17 cellular contexts compared by ENCODE assay signal in the genomic region with DNA sequence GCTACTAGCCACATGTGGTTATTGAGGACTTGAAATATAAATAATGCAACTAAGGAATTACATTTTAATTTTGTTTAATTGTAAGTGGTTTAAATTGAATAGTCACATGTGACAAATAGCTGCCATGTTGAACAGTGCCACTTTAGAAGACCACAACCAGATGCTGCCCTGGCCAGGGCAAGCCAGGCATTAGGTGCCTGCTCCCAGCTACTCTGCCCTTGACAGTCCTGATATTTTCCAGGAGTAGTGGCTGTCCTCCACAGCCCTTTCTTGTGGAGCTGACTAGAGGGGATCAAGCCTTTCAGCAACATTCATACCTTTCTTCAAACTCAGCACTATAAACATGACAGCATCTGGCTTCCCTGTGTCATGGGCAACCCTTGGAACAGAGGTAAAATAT. TPM values are rescaled to one million over a fixed set of nuclear protein-coding genes. Genes with fewer than 3 reads are reported as not detected.
DNase-seq lines count a peak whose midpoint lies in the region; ATAC-seq and TF ChIP-seq lines count a peak whose summit lies in the region.
"Had no signal": no experiment of that assay in that cellular context is flagged by ENCODE, and none has a peak within 500 bp of the region (broad histone marks: within the 10 kb centered on the region; RNA-seq: fewer than 3 reads in every experiment).

No MANE protein-coding gene starts in this region.

- TF ChIP-seq CTCF in SK-N-SH (IDR thresholded peaks at IDR 0.05) (no peak), stomach (IDR thresholded peaks at IDR 0.05) (no peak), tibial nerve (IDR thresholded peaks at IDR 0.05) (no peak)

- TF ChIP-seq POLR2A in stomach (IDR thresholded peaks at IDR 0.05) (no peak), tibial nerve (IDR thresholded peaks at IDR 0.05) (no peak)

- H3K9me3 ChIP-seq in SK-N-SH (no peaks in the 10 kb centered on the region), stomach (no peaks in the 10 kb centered on the region), tibial nerve (no peaks in the 10 kb centered on the region)

- H3K4me3 ChIP-seq in SK-N-SH (ENCODE audit: low read depth in 2 of 2, low read length in 1 of 2) (no peak overlapping the region), stomach (no peak overlapping the region), tibial nerve (no peak overlapping the region)
- H3K4me3 ChIP-seq: A549, BLaER1, GM12878 had no signal

- peak in 1 of 2 experiments; percentile 94; a peak in 2 of 4 replicates for TF ChIP-seq EP300 in SK-N-SH (IDR thresholded peaks at IDR 0.05; ENCODE audit: borderline replicate concordance in 1 of 2, low read depth in 1 of 2, low read length in 1 of 2)
- TF ChIP-seq EP300 in stomach (IDR thresholded peaks at IDR 0.05), result no peak
- TF ChIP-seq EP300 in tibial nerve (IDR thresholded peaks at IDR 0.05), result no peak

- peak; percentile 14 for TF ChIP-seq RAD21 in SK-N-SH (IDR thresholded peaks at IDR 0.05; ENCODE audit: low read length)

- H3K27me3 ChIP-seq in SK-N-SH (ENCODE audit: insufficient read depth) (no peaks in the 10 kb centered on the region), stomach (no peaks in the 10 kb centered on the region), tibial nerve (no peaks in the 10 kb centered on the region)
- H3K27me3 ChIP-seq: BLaER1 had no signal

- no peak overlapping the region for H2AFZ ChIP-seq in SK-N-SH (ENCODE audit: low read depth)

- H3K9me2 ChIP-seq in SK-N-SH, result no peaks in the 10 kb centered on the region

- no peak for ATAC-seq in GM18502 (IDR thresholded peaks at IDR 0.05; ENCODE audit: poor library complexity, unreplicated experiment)
- ATAC-seq: A549; CD8-positive, alpha-beta T cell; GM12878; HepG2 had no signal

- H3F3A ChIP-seq in SK-N-SH (replicated peaks; ENCODE audit: insufficient read depth), result no peaks in the 10 kb centered on the region

- no peaks in the 10 kb centered on the region for H4K20me1 ChIP-seq in SK-N-SH (ENCODE audit: insufficient read depth)
- H4K20me1 ChIP-seq: BLaER1 had no signal

- POLR2A ChIA-PET in SK-N-SH (lab: Yijun Ruan, JAX), result interaction anchor here (1.0 to 1.1 kb wide), 2 partner anchors 15 to 56 kb away, joined by 3 read pairs; no protein-coding TSS in a partner anchor

- H3K36me3 ChIP-seq in SK-N-SH (replicated peaks in 1 of 2; ENCODE audit: control insufficient read depth in 1 of 2, insufficient read depth in 2 of 2, low read length in 1 of 2) (no peaks in the 10 kb centered on the region), stomach (no peaks in the 10 kb centered on the region), tibial nerve (no peaks in the 10 kb centered on the region)

- H3K4me1 ChIP-seq in SK-N-SH (ENCODE audit: control insufficient read depth in 1 of 2, insufficient read depth in 2 of 2, low read depth in 1 of 2, low read length in 1 of 2) (peaks cover 5 to 60% of the 10 kb centered on the region in 2 experiments; a peak in 3 of 4 replicates), stomach (peaks cover 0 to 45% (median 24%) of the 10 kb centered on the region in 4 donors), tibial nerve (peaks cover 0 to 46% (median 13%) of the 10 kb centered on the region in 4 donors)
- H3K4me1 ChIP-seq: A549 had no signal

- H3K4me2 ChIP-seq in SK-N-SH, result no peak overlapping the region
- H3K4me2 ChIP-seq: A549, BLaER1 had no signal

- peak overlapping the region in 1 of 2 experiments; percentile 99; a peak in 2 of 4 replicates for H3K27ac ChIP-seq in SK-N-SH (ENCODE audit: low read depth in 2 of 2, low read length in 1 of 2)
- peak overlapping the region in 3 of 5 donors; percentile 59 to 69 (median 66) for H3K27ac ChIP-seq in stomach
- H3K27ac ChIP-seq in tibial nerve, result no peak overlapping the region
- H3K27ac ChIP-seq: A549, BLaER1 had no signal

- intact Hi-C loops in stomach (cut with DNase I; ENCODE audit: low total_unique reads), result no loop called here

- H3K79me2 ChIP-seq in SK-N-SH (ENCODE audit: insufficient read depth), result no peaks in the 10 kb centered on the region

- CTCF ChIA-PET in SK-N-SH (lab: Yijun Ruan, JAX), result interaction anchor here (1.2 to 5.4 kb wide), 14 partner anchors 9 to 165 kb away, joined by 4 to 46 read pairs (median 10); partner anchors contain the start of genes PCTP and TMEM100

- DNase-seq in SK-N-SH, result no peak
- DNase-seq in islet precursor cell, result peak; percentile 77
- no peak for DNase-seq in stomach
- no peak for DNase-seq in NCI-H2081 treated with DMSO at 0.1 percent for 48 hours (lab: John Stamatoyannopoulos, UW)
- no peak for DNase-seq in dermis blood vessel endothelial cell
- no peak for DNase-seq in tibial nerve (ENCODE audit: low spot score in 2 of 2)
- DNase-seq: AML-193; Calu3; CD8-positive, alpha-beta T cell; DMS79 treated with DMSO at 0.1 percent for 48 hours; H9 had no signal

- no peak overlapping the region for H3K9ac ChIP-seq in SK-N-SH
- H3K9ac ChIP-seq: BLaER1 had no signal

TF ChIP-seq in SK-N-SH, 30 proteins besides CTCF, POLR2A, EP300 and RAD21:
- TF ChIP-seq GATA2 (CRISPR knock-in tag; IDR thresholded peaks at IDR 0.05), result 0 out of 2 replicates have a peak, but pooled peaks have one; percentile 34
- TF ChIP-seq, protein P1, sequence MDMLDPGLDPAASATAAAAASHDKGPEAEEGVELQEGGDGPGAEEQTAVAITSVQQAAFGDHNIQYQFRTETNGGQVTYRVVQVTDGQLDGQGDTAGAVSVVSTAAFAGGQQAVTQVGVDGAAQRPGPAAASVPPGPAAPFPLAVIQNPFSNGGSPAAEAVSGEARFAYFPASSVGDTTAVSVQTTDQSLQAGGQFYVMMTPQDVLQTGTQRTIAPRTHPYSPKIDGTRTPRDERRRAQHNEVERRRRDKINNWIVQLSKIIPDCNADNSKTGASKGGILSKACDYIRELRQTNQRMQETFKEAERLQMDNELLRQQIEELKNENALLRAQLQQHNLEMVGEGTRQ (IDR thresholded peaks at IDR 0.05; ENCODE audit: borderline replicate concordance, low read depth, low read length), result no peak
- peak; percentile 72; the same call in 1 of the 2 replicates for TF ChIP-seq MXI1 (IDR thresholded peaks at IDR 0.05; ENCODE audit: low read depth, low read length)
- TF ChIP-seq CHD2 (IDR thresholded peaks at IDR 0.05; ENCODE audit: low read length, partially characterized antibody), result peak; percentile 66
- TF ChIP-seq RCOR1 (IDR thresholded peaks at IDR 0.05; ENCODE audit: low read length), result peak; percentile 76
- TF ChIP-seq YY1 (IDR thresholded peaks at IDR 0.05; ENCODE audit: low read depth), result no peak

RNA-seq across cellular contexts. Expression of gene TMEM100, which starts 31.0 kb away (rescaled TPM):
- polyA plus RNA-seq in SK-N-SH (2012; rRNA removed), result 1.5 and 1.7 TPM in 2 replicates
- 2.0 and 2.2 TPM in 2 replicates for polyA plus RNA-seq in SK-N-SH (2012; cell fraction: cytosol; rRNA removed)
- polyA plus RNA-seq in SK-N-SH (2012; cell fraction: nucleus; rRNA removed), result 1.3 and 1.4 TPM in 2 replicates
- total RNA-seq in stomach, result 10 to 100 TPM in 4 of 5 donors, under 1 TPM in 1; 0.29 to 51.6 (median 23.2) TPM
- 10 to 100 TPM; 20.2 to 35.3 (median 28.9) TPM for polyA plus RNA-seq in stomach
- 7.3 and 8.0 TPM in 2 replicates for total RNA-seq in dermis blood vessel endothelial cell
- total RNA-seq in tibial nerve, result 10 to 100 TPM; 24.3 to 33.4 (median 28.9) TPM
- total RNA-seq: Calu3; CD8-positive, alpha-beta T cell; GM12878; HepG2 had no signal
- polyA plus RNA-seq: A549, GM12878, HepG2, IgD-negative memory B cell had no signal

RNA-seq across cellular contexts. Expression of gene PCTP, which starts 59.2 kb away (rescaled TPM):
- 20.8 and 25.1 TPM in 2 replicates for polyA plus RNA-seq in SK-N-SH (2012; rRNA removed)
- 25.7 and 26.3 TPM in 2 replicates for polyA plus RNA-seq in SK-N-SH (2012; cell fraction: cytosol; rRNA removed)
- polyA plus RNA-seq in SK-N-SH (2012; cell fraction: nucleus; rRNA removed), result 15.7 and 22.3 TPM in 2 replicates
- total RNA-seq in stomach, result 10 to 100 TPM in 3 of 5 donors, 1 to 10 TPM in 2; 4.7 to 69.2 (median 23.1) TPM
- 10 to 100 TPM; 14.6 to 22.8 (median 22.5) TPM for polyA plus RNA-seq in stomach
- 40.2 and 44.1 TPM in 2 replicates for total RNA-seq in dermis blood vessel endothelial cell
- total RNA-seq in tibial nerve, result 10 to 100 TPM; 30.8 to 62.1 (median 39.7) TPM

Comparison
In these comparisons a context has a peak if more than half of its experiments do, and no peak if none do; other contexts are left out.
1. H3K27ac ChIP-seq: peak in stomach (3 of 5); none in tibial nerve (0 of 4).